1 cellular context compared by ENCODE assay signal in genomic region chr22:37442537-37442936, GRCh38.
A peak's percentile ranks its signal among the peaks of the same experiment; 100 is the strongest.
TF ChIP-seq lines count a peak whose summit lies in the region.

No MANE protein-coding gene starts in this region.

TF ChIP-seq in HepG2, 621 proteins besides CTCF, POLR2A, EP300 and RAD21 (continued from another document and continues in another):
- no peak for TF ChIP-seq ZNF280B (CRISPR knock-in tag; IDR thresholded peaks at IDR 0.05; ENCODE audit: borderline replicate concordance)
- peak; percentile 46; the same call in 1 of the 2 replicates for TF ChIP-seq USF2 (IDR thresholded peaks at IDR 0.05; ENCODE audit: low read depth, low read length)
- peak; percentile 81; the same call in 1 of the 2 replicates for TF ChIP-seq USF2 (CRISPR knock-in tag; IDR thresholded peaks at IDR 0.05; ENCODE audit: borderline replicate concordance)
- no peak for TF ChIP-seq HIC2 (CRISPR knock-in tag; IDR thresholded peaks at IDR 0.05; ENCODE audit: low read depth)
- no peak for TF ChIP-seq ZNF7 (CRISPR knock-in tag; IDR thresholded peaks at IDR 0.05)
- peak; percentile 90 for TF ChIP-seq CEBPG (CRISPR knock-in tag; IDR thresholded peaks at IDR 0.05)
- peak; percentile 79 for TF ChIP-seq CEBPB (IDR thresholded peaks at IDR 0.05; ENCODE audit: borderline replicate concordance, low read depth, low read length)
- TF ChIP-seq HMG20B (CRISPR knock-in tag; conservative IDR thresholded peaks at IDR 0.05), result no peak
- no peak for TF ChIP-seq CAMTA2 (CRISPR knock-in tag; IDR thresholded peaks at IDR 0.05; ENCODE audit: borderline replicate concordance)
- TF ChIP-seq NFYC (CRISPR knock-in tag; IDR thresholded peaks at IDR 0.05), result peak; percentile 68
- peak; percentile 59; the same call in 1 of the 2 replicates for TF ChIP-seq ETV5 (CRISPR knock-in tag; IDR thresholded peaks at IDR 0.05; ENCODE audit: borderline replicate concordance)
- no peak for TF ChIP-seq ZNF724P (CRISPR knock-in tag; IDR thresholded peaks at IDR 0.05; ENCODE audit: borderline replicate concordance)
- TF ChIP-seq ZNF232 (CRISPR knock-in tag; IDR thresholded peaks at IDR 0.05; ENCODE audit: borderline replicate concordance), result no peak
- TF ChIP-seq CEBPZ (IDR thresholded peaks at IDR 0.05; ENCODE audit: low read length), result no peak
- peak; percentile 97 for TF ChIP-seq THAP11 (CRISPR knock-in tag; IDR thresholded peaks at IDR 0.05)
- TF ChIP-seq DMTF1 (CRISPR knock-in tag; IDR thresholded peaks at IDR 0.05), result no peak
- TF ChIP-seq NFAT5 (CRISPR knock-in tag; IDR thresholded peaks at IDR 0.05), result no peak
- TF ChIP-seq MAF1 (CRISPR knock-in tag; IDR thresholded peaks at IDR 0.05; ENCODE audit: borderline replicate concordance), result no peak
- TF ChIP-seq SYNCRIP (IDR thresholded peaks at IDR 0.05; ENCODE audit: insufficient read depth, low read depth, low read length), result no peak
- no peak for TF ChIP-seq ZBTB43 (CRISPR knock-in tag; conservative IDR thresholded peaks at IDR 0.05)
- no peak for TF ChIP-seq SOX5 (CRISPR knock-in tag; IDR thresholded peaks at IDR 0.05; ENCODE audit: borderline replicate concordance)
- no peak for TF ChIP-seq ZNF556 (CRISPR knock-in tag; IDR thresholded peaks at IDR 0.05; ENCODE audit: borderline replicate concordance)
- no peak for TF ChIP-seq ZNF775 (CRISPR knock-in tag; IDR thresholded peaks at IDR 0.05; ENCODE audit: borderline replicate concordance)
- TF ChIP-seq HCFC1 (IDR thresholded peaks at IDR 0.05; ENCODE audit: low read depth, low read length), result peak; percentile 35; the same call in 1 of the 2 replicates
- no peak for TF ChIP-seq ATF4 (CRISPR knock-in tag; IDR thresholded peaks at IDR 0.05)
- no peak for TF ChIP-seq SUZ12 (IDR thresholded peaks at IDR 0.05; ENCODE audit: low read depth, low read length)
- no peak for TF ChIP-seq ZNF788 (CRISPR knock-in tag; IDR thresholded peaks at IDR 0.05; ENCODE audit: borderline replicate concordance)
- no peak for TF ChIP-seq PAF1 (CRISPR knock-in tag; IDR thresholded peaks at IDR 0.05)
